ENCODE assay signal across 9 cellular contexts in the genomic region with DNA sequence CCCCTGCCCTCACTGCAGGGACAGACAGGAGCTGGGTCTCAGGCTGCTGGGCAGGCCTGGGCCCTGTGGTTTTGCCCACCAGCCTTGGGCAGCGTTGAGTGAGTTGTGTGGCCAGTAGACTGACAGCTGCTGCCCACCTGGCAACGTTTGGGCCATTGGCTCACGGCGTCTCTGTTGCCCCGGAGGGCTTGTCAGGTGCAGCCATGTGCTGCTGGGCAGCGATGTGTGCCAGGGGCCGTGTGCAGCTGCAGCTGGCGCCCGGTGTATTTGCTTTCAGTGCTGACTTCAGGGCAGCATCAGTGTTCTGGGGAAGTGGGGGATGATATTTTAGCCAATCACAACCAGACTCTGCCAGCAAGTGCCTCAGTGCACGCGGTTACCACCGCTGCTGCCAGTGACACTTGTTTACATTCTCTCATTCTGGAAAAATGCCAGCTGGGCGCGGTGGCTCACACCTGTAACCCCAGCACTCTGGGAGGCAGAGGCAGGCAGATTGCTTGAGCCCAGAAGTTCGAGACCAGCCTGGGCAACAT. TPM values are rescaled to one million over a fixed set of nuclear protein-coding genes. Genes with fewer than 3 reads are reported as not detected.
DNase-seq lines count a peak whose midpoint lies in the region; ATAC-seq lines count a peak whose summit lies in the region.
"Had no signal": no experiment of that assay in that cellular context is flagged by ENCODE, and none has a peak within 500 bp of the region (broad histone marks: within the 10 kb centered on the region; RNA-seq: fewer than 3 reads in every experiment).

No MANE protein-coding gene starts in this region.

- peak overlapping the region; percentile 68 for H3K27ac Mint-ChIP-seq in T-helper 17 cell
- peak overlapping the region in 6 of 9 donors; percentile 32 to 90 (median 82) for H3K27ac Mint-ChIP-seq in naive thymus-derived CD4-positive, alpha-beta T cell

- H3K4me3 ChIP-seq in naive thymus-derived CD4-positive, alpha-beta T cell (ENCODE audit: low read length), result no peak overlapping the region
- H3K4me3 ChIP-seq: spleen had no signal

- CTCF ChIA-PET in naive thymus-derived CD4-positive, alpha-beta T cell (lab: Charles Lee), result interaction anchor here (1.1 kb wide), 2 partner anchors 29 to 212 kb away, joined by 4 read pairs; no protein-coding TSS in a partner anchor

- peaks cover 2% of the 10 kb centered on the region for H3K36me3 Mint-ChIP-seq in T-helper 17 cell (ENCODE audit: low read depth)
- peaks cover 0 to 6% (median 4%) of the 10 kb centered on the region in 5 donors for H3K36me3 Mint-ChIP-seq in naive thymus-derived CD4-positive, alpha-beta T cell

- no peaks in the 10 kb centered on the region for H3K9me3 Mint-ChIP-seq in naive thymus-derived CD4-positive, alpha-beta T cell

- DNase-seq in DMS53 treated with DMSO at 0.1 percent for 48 hours (lab: John Stamatoyannopoulos, UW; ENCODE audit: unreplicated experiment), result peak; percentile 48
- peak; percentile 94 for DNase-seq in NCI-H1092 treated with DMSO at 0.1 percent for 48 hours (lab: John Stamatoyannopoulos, UW)
- DNase-seq in T-helper 17 cell, result no peak
- peak in 7 of 9 donors; percentile 37 to 72 (median 63) for DNase-seq in naive thymus-derived CD4-positive, alpha-beta T cell
- DNase-seq in SIG-M5 treated with dmso at 0.1 percent for 504 hours (lab: John Stamatoyannopoulos, UW; ENCODE audit: unreplicated experiment), result no peak
- DNase-seq: spleen had no signal

- intact Hi-C loops in naive thymus-derived CD4-positive, alpha-beta T cell (cut with micrococcal nuclease), result no loop called here

- POLR2A ChIA-PET in naive thymus-derived CD4-positive, alpha-beta T cell (lab: Charles Lee), result interaction anchor here (0.5 to 0.6 kb wide), 2 partner anchors 814 to 969 kb away, joined by 3 read pairs; no protein-coding TSS in a partner anchor

- H3K27me3 ChIP-seq in naive thymus-derived CD4-positive, alpha-beta T cell (ENCODE audit: control insufficient read depth in 2 of 2, insufficient read depth in 2 of 2, low read length in 2 of 2), result no peaks in the 10 kb centered on the region
- H3K27me3 ChIP-seq: spleen had no signal

- H3K36me3 ChIP-seq in naive thymus-derived CD4-positive, alpha-beta T cell (ENCODE audit: control insufficient read depth in 2 of 3, insufficient read depth in 3 of 3, low read length in 3 of 3), result peaks cover 0 to 25% (median 0%) of the 10 kb centered on the region in 3 experiments

- H3K27ac ChIP-seq in naive thymus-derived CD4-positive, alpha-beta T cell (ENCODE audit: low read depth, low read length), result peak overlapping the region; percentile 27

- H3K4me1 Mint-ChIP-seq in T-helper 17 cell, result peaks cover 28% of the 10 kb centered on the region
- peaks cover 16 to 58% (median 38%) of the 10 kb centered on the region in 7 donors for H3K4me1 Mint-ChIP-seq in naive thymus-derived CD4-positive, alpha-beta T cell

- peaks cover 7 to 11% of the 10 kb centered on the region in 2 donors for H3K4me1 ChIP-seq in naive thymus-derived CD4-positive, alpha-beta T cell (ENCODE audit: control insufficient read depth in 2 of 2, insufficient read depth in 2 of 2, low read length in 2 of 2)

- no peaks in the 10 kb centered on the region for H3K27me3 Mint-ChIP-seq in T-helper 17 cell
- H3K27me3 Mint-ChIP-seq in naive thymus-derived CD4-positive, alpha-beta T cell, result no peaks in the 10 kb centered on the region

- peak; percentile 84 for ATAC-seq in T-helper 17 cell
- peak; percentile 73 for ATAC-seq in naive thymus-derived CD4-positive, alpha-beta T cell
- no peak for ATAC-seq in GM19397 (IDR thresholded peaks at IDR 0.05; ENCODE audit: unreplicated experiment)
- ATAC-seq in HG03039 (IDR thresholded peaks at IDR 0.05; ENCODE audit: unreplicated experiment), result no peak

- H3K9me3 ChIP-seq in T-helper 17 cell (ENCODE audit: control insufficient read depth, low read length, poor library complexity, severe bottlenecking), result no peaks in the 10 kb centered on the region
- H3K9me3 ChIP-seq in naive thymus-derived CD4-positive, alpha-beta T cell (ENCODE audit: control insufficient read depth in 2 of 3, low read length in 3 of 3), result no peaks in the 10 kb centered on the region
- H3K9me3 ChIP-seq: spleen had no signal

- peak overlapping the region; percentile 55 for H3K4me3 Mint-ChIP-seq in T-helper 17 cell
- peak overlapping the region in 4 of 10 donors; percentile 21 to 58 (median 34) for H3K4me3 Mint-ChIP-seq in naive thymus-derived CD4-positive, alpha-beta T cell

RNA-seq across cellular contexts. Expression of gene FZR1, which starts 10.6 kb away (rescaled TPM):
- 10 to 100 TPM; 95.0 to 96.6 TPM for total RNA-seq in T-helper 17 cell
- total RNA-seq in naive thymus-derived CD4-positive, alpha-beta T cell, result 10 to 100 TPM; 60.7 to 90.7 (median 71.3) TPM
- polyA plus RNA-seq in naive thymus-derived CD4-positive, alpha-beta T cell, result 10 to 100 TPM in 1 of 2 donors, 1 to 10 TPM in 1; 7.8 to 15.1 TPM

RNA-seq across cellular contexts. Expression of gene DOHH, which starts 16.3 kb away (rescaled TPM):
- 1 to 10 TPM; 4.1 to 5.2 TPM for total RNA-seq in T-helper 17 cell
- total RNA-seq in naive thymus-derived CD4-positive, alpha-beta T cell, result 10 to 100 TPM in 1 of 5 experiments, 1 to 10 TPM in 4; 4.4 to 16.4 (median 8.0) TPM
- 10 to 100 TPM in 1 of 2 donors, 1 to 10 TPM in 1; 4.6 to 15.0 TPM for polyA plus RNA-seq in naive thymus-derived CD4-positive, alpha-beta T cell

RNA-seq across cellular contexts. Expression of gene TEKTIP1, which starts 22.2 kb away (rescaled TPM):
- 1 to 10 TPM; 5.0 to 8.4 TPM for total RNA-seq in T-helper 17 cell
- total RNA-seq in naive thymus-derived CD4-positive, alpha-beta T cell, result 10 to 100 TPM in 3 of 5 experiments, 1 to 10 TPM in 2; 5.6 to 11.5 (median 10.6) TPM
- polyA plus RNA-seq in naive thymus-derived CD4-positive, alpha-beta T cell, result not detected
- total RNA-seq: SK-MEL-5 had no signal

RNA-seq across cellular contexts. Expression of gene SMIM44, which starts 33.5 kb away (rescaled TPM):
- not detected for total RNA-seq in T-helper 17 cell
- not detected for total RNA-seq in naive thymus-derived CD4-positive, alpha-beta T cell
- not detected for polyA plus RNA-seq in naive thymus-derived CD4-positive, alpha-beta T cell
- total RNA-seq: SK-MEL-5, spleen had no signal
- polyA plus RNA-seq: spleen had no signal

RNA-seq across cellular contexts. Expression of gene SMIM24, which starts 36.4 kb away (rescaled TPM):
- not detected for total RNA-seq in T-helper 17 cell
- total RNA-seq in naive thymus-derived CD4-positive, alpha-beta T cell, result 1 to 10 TPM in 1 of 5 experiments, under 1 TPM in 1, not detected in 3; 0.82 to 1.8 TPM
- not detected for polyA plus RNA-seq in naive thymus-derived CD4-positive, alpha-beta T cell
- total RNA-seq: SK-MEL-5 had no signal

Comparison
In these comparisons a context has a peak if more than half of its experiments do, and no peak if none do; other contexts are left out.
1. DNase-seq: peak in DMS53 treated with DMSO at 0.1 percent for 48 hours (single experiment), NCI-H1092 treated with DMSO at 0.1 percent for 48 hours (single experiment) and naive thymus-derived CD4-positive, alpha-beta T cell (7 of 9); none in T-helper 17 cell (0 of 3) and SIG-M5 treated with dmso at 0.1 percent for 504 hours (single experiment).
2. ATAC-seq: peak in T-helper 17 cell (single experiment) and naive thymus-derived CD4-positive, alpha-beta T cell (single experiment); none in GM19397 (single experiment) and HG03039 (single experiment).